Comparison of ENCODE assay signal across 23 cellular contexts in the genomic region with DNA sequence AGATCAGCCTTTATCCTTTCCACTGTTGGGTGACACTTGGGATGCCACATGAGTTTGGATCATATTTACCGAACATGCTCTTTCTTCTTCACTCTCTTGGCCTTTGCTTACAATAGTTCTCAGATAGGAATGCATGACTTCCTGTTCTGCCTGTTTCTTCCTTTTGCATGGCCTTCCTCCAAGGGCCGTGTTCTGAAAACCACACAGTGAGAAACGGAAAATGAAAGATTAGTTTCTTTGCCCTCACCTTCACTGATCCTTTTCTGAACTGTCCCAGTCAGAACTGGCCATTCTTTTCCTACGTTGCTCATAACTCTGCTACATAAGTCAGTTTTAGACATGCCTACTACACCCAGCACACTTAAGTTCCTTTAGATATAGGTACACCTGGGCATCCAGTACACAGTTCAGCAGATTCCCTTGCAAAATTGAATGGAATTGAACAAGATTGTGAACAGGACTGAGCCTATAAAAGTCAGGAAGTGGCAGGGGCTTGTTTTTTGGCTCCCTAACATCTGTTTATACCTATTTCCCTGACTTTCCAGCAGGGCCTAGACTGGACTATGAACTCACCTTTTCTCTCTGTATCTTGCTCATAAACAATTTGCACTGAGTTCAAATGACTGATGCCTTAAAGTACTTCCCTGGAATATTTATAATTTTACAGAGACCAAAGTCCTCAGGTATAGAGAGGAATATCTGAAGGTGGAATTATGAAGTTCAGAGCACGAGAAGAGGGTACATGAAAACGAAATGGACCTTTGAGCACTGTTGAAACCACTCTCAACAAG.
A peak's percentile ranks its signal among the peaks of the same experiment; 100 is the strongest.
DNase-seq lines count a peak whose midpoint lies in the region; ATAC-seq, FAIRE-seq and TF ChIP-seq lines count a peak whose summit lies in the region.
"Had no signal": no experiment of that assay in that cellular context is flagged by ENCODE, and none has a peak within 500 bp of the region (broad histone marks: within the 10 kb centered on the region; RNA-seq: fewer than 3 reads in every experiment).

No MANE protein-coding gene starts in this region.

- no peaks in the 10 kb centered on the region for H3K9me3 ChIP-seq in HepG2 (ENCODE audit: low read length)
- no peaks in the 10 kb centered on the region for H3K9me3 ChIP-seq in right lobe of liver
- H3K9me3 ChIP-seq in ascending aorta, result no peaks in the 10 kb centered on the region
- H3K9me3 ChIP-seq: BE2C, HAP-1, heart left ventricle, lower lobe of right lung, ovary, sigmoid colon, transverse colon had no signal

- H3K36me3 ChIP-seq in HepG2 (replicated peaks in 1 of 2; ENCODE audit: control insufficient read depth in 1 of 2, insufficient read depth in 2 of 2, low read length in 2 of 2) (no peaks in the 10 kb centered on the region), right lobe of liver (no peaks in the 10 kb centered on the region), ascending aorta (no peaks in the 10 kb centered on the region)
- H3K36me3 ChIP-seq: BE2C, HAP-1, heart left ventricle, lower lobe of right lung, ovary, sigmoid colon, transverse colon had no signal

- FAIRE-seq in HepG2 (lab: Jason Lieb, UNC), result no peak
- FAIRE-seq: K562 had no signal

- 17% methylated on average over 6 of the region's 6 CpGs for WGBS in HepG2 (ENCODE audit: low lambda C conversion rate)
- WGBS in right lobe of liver (ENCODE audit: insufficient coverage, low coverage, low lambda C conversion rate, missing lambda C conversion rate), result 27% methylated on average over 6 of the region's 6 CpGs

- no peak overlapping the region for H3K4me2 ChIP-seq in HepG2 (ENCODE audit: low read depth, low read length)

- intact Hi-C loops in HepG2 (cut with micrococcal nuclease; ENCODE audit: unreplicated experiment) (no loop called here), right lobe of liver (cut with DNase I) (no loop called here), ascending aorta (cut with DNase I) (no loop called here), Right ventricle myocardium superior (cut with DNase I) (no loop called here)

- TF ChIP-seq CTCF in HepG2 (CRISPR knock-in tag; IDR thresholded peaks at IDR 0.05), result no peak
- TF ChIP-seq CTCF in right lobe of liver (IDR thresholded peaks at IDR 0.05), result no peak
- TF ChIP-seq CTCF in ascending aorta (IDR thresholded peaks at IDR 0.05), result no peak

- H3K4me3 ChIP-seq in HepG2 (replicated peaks in 1 of 3; ENCODE audit: insufficient read depth in 1 of 3, low read depth in 2 of 3, low read length in 3 of 3), result no peak overlapping the region
- H3K4me3 ChIP-seq in right lobe of liver, result no peak overlapping the region
- H3K4me3 ChIP-seq in ascending aorta, result no peak overlapping the region
- H3K4me3 ChIP-seq: HAP-1, heart left ventricle, K562, lower lobe of right lung, ovary, sigmoid colon, transverse colon had no signal

- TF ChIP-seq POLR2A in HepG2 (IDR thresholded peaks at IDR 0.05; ENCODE audit: insufficient read depth in 1 of 2, low read depth in 2 of 2, low read length in 2 of 2) (no peak), right lobe of liver (IDR thresholded peaks at IDR 0.05) (no peak)

- H3K27ac ChIP-seq in HepG2 (ENCODE audit: extremely low read length, insufficient read depth, low read length), result no peak overlapping the region
- H3K27ac ChIP-seq in right lobe of liver, result no peak overlapping the region
- H3K27ac ChIP-seq in ascending aorta, result peak overlapping the region; percentile 29 to 41
- H3K27ac ChIP-seq: heart left ventricle, lower lobe of right lung, ovary, sigmoid colon had no signal

- CTCF ChIA-PET in HepG2 (lab: Yijun Ruan, JAX; ENCODE audit: low intra/inter-chr PET ratio, low total read pairs), result no interaction called here

- DNase-seq in HepG2 (ENCODE audit: low spot score) (no peak), right lobe of liver (no peak), ascending aorta (ENCODE audit: low spot score in 2 of 2) (no peak), hepatic stellate cell (ENCODE audit: low spot score) (peak; percentile 6), epidermal melanocyte (ENCODE audit: insufficient read length, low spot score) (no peak), NCI-H82 (lab: John Stamatoyannopoulos, UW) (no peak), Right ventricle myocardium superior (no peak)
- DNase-seq in stimulated activated CD4-positive, alpha-beta T cell treated with anti-CD3 and anti-CD28 coated beads, Interleukin-4, amount 100 ng/mL, for 4 hours, result no peak
- DNase-seq: amygdala; BE2C; effector CD8-positive, alpha-beta T cell; heart left ventricle; immature natural killer cell; lower lobe of right lung; naive B cell; NCI-H1930; NCI-H446; ovary; sigmoid colon; stimulated activated naive CD4-positive, alpha-beta T cell treated with Interleukin-2 at 50 U/mL for 16 hours; transverse colon had no signal

- POLR2A ChIA-PET in HepG2 (lab: Yijun Ruan, JAX), result no interaction called here

- no peaks in the 10 kb centered on the region for H3K79me2 ChIP-seq in HepG2 (ENCODE audit: insufficient read depth, low read length)

- no peaks in the 10 kb centered on the region for H4K20me1 ChIP-seq in HepG2 (ENCODE audit: insufficient read depth, low read length)

- H3K9ac ChIP-seq in HepG2 (ENCODE audit: insufficient read depth, low read depth, low read length), result no peak overlapping the region

- peak overlapping the region; percentile 6 for H2AFZ ChIP-seq in HepG2 (ENCODE audit: low read length)

- in situ Hi-C loops in HepG2 (cut with HindIII; ENCODE audit: extremely low pct_ligation_motif_present, low pct_unique_long_range_greater_than_20kb), result no loop called here

- H3K27me3 ChIP-seq in HepG2 (ENCODE audit: control insufficient read depth in 1 of 2, insufficient read depth in 2 of 2, low read length in 2 of 2), result no peaks in the 10 kb centered on the region
- H3K27me3 ChIP-seq in right lobe of liver, result no peaks in the 10 kb centered on the region
- no peaks in the 10 kb centered on the region for H3K27me3 ChIP-seq in ascending aorta
- H3K27me3 ChIP-seq: BE2C, heart left ventricle, ovary, sigmoid colon, transverse colon had no signal

- TF ChIP-seq EP300 in HepG2 (IDR thresholded peaks at IDR 0.05; ENCODE audit: low read depth in 2 of 2, low read length in 2 of 2) (no peak), HepG2 (CRISPR knock-in tag; IDR thresholded peaks at IDR 0.05; ENCODE audit: borderline replicate concordance) (no peak)

- BruUV-seq in HepG2 (replicated peaks; lab: Mats Ljungman, UMichigan), result no TSS peak

- TF ChIP-seq RAD21 in HepG2 (CRISPR knock-in tag; IDR thresholded peaks at IDR 0.05), result no peak

- no peak for ATAC-seq in HepG2
- ATAC-seq in right lobe of liver, result no peak
- no peak for ATAC-seq in Right ventricle myocardium superior (ENCODE audit: poor library complexity)
- ATAC-seq: heart left ventricle, K562, lower lobe of right lung had no signal

- H3K4me1 ChIP-seq in HepG2 (ENCODE audit: insufficient read depth, low read length) (no peaks in the 10 kb centered on the region), right lobe of liver (no peaks in the 10 kb centered on the region), ascending aorta (peaks cover 0 to 5% of the 10 kb centered on the region in 2 donors)
- H3K4me1 ChIP-seq: BE2C, HAP-1, heart left ventricle, lower lobe of right lung had no signal

TF ChIP-seq in HepG2, 621 proteins besides CTCF, POLR2A, EP300 and RAD21 (continues in another document):
- TF ChIP-seq MEIS2 (CRISPR knock-in tag; IDR thresholded peaks at IDR 0.05) (no peak), ZNF629 (CRISPR knock-in tag; conservative IDR thresholded peaks at IDR 0.05) (no peak), ZNF432 (CRISPR knock-in tag; IDR thresholded peaks at IDR 0.05; ENCODE audit: borderline replicate concordance) (no peak)
- TF ChIP-seq, protein P1, sequence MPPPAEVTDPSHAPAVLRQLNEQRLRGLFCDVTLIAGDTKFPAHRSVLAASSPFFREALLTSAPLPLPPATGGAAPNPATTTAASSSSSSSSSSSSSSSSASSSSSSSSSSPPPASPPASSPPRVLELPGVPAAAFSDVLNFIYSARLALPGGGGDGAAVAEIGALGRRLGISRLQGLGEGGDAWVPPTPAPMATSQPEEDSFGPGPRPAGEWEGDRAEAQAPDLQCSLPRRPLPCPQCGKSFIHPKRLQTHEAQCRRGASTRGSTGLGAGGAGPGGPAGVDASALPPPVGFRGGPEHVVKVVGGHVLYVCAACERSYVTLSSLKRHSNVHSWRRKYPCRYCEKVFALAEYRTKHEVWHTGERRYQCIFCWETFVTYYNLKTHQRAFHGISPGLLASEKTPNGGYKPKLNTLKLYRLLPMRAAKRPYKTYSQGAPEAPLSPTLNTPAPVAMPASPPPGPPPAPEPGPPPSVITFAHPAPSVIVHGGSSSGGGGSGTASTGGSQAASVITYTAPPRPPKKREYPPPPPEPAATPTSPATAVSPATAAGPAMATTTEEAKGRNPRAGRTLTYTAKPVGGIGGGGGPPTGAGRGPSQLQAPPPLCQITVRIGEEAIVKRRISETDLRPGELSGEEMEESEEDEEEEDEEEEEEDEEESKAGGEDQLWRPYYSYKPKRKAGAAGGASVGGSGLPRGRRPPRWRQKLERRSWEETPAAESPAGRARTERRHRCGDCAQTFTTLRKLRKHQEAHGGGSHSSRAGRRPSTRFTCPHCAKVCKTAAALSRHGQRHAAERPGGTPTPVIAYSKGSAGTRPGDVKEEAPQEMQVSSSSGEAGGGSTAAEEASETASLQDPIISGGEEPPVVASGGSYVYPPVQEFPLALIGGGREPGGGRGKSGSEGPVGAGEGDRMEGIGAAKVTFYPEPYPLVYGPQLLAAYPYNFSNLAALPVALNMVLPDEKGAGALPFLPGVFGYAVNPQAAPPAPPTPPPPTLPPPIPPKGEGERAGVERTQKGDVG (CRISPR knock-in tag; IDR thresholded peaks at IDR 0.05; ENCODE audit: borderline replicate concordance), result no peak

Comparison
In these comparisons a context has a peak if more than half of its experiments do, and no peak if none do; other contexts are left out.
1. H3K27ac ChIP-seq: peak in ascending aorta (2 of 2); none in HepG2 (single experiment) and right lobe of liver (0 of 3).